32 cellular contexts compared by ENCODE assay signal in genomic region chr10:34150103-34150502, GRCh38.
"Had no signal": no experiment of that assay in that cellular context is flagged by ENCODE, and none has a peak within 500 bp of the region (broad histone marks: within the 10 kb centered on the region; RNA-seq: fewer than 3 reads in every experiment).

No MANE protein-coding gene starts in this region.

- H3K4me1 ChIP-seq: breast epithelium had no signal

- H3K9me3 Mint-ChIP-seq: activated CD4-positive, alpha-beta T cell treated with anti-CD3 and anti-CD28 coated beads, Interleukin-2, amount 10 ng/mL, durations not matched to agents 24 days and 14 days; activated CD8-positive, alpha-beta T cell treated with anti-CD3 and anti-CD28 coated beads for 36 hours had no signal

- H3K27ac Mint-ChIP-seq: activated CD4-positive, alpha-beta T cell treated with anti-CD3 and anti-CD28 coated beads, Interleukin-2, amount 10 ng/mL, durations not matched to agents 24 days and 14 days; activated CD8-positive, alpha-beta T cell treated with anti-CD3 and anti-CD28 coated beads for 36 hours; activated naive CD8-positive, alpha-beta T cell treated with anti-CD3 and anti-CD28 coated beads for 36 hours; activated T-cell treated with anti-CD3 and anti-CD28 coated beads, Interleukin-2, amount 50 U/mL, for 72 hours; activated T-helper 17 cell treated with anti-CD3 and anti-CD28 coated beads, Interleukin-2, amount 50 U/mL, for 72 hours had no signal

- H3K4me3 Mint-ChIP-seq: activated CD4-positive, alpha-beta T cell treated with anti-CD3 and anti-CD28 coated beads, Interleukin-2, amount 10 ng/mL, durations not matched to agents 24 days and 14 days; activated CD8-positive, alpha-beta T cell treated with anti-CD3 and anti-CD28 coated beads for 36 hours; activated naive CD8-positive, alpha-beta T cell treated with anti-CD3 and anti-CD28 coated beads for 36 hours; activated T-cell treated with anti-CD3 and anti-CD28 coated beads, Interleukin-2, amount 50 U/mL, for 72 hours; activated T-helper 17 cell treated with anti-CD3 and anti-CD28 coated beads, Interleukin-2, amount 50 U/mL, for 72 hours had no signal

- FAIRE-seq: astrocyte, TTC549 had no signal

- H3K27me3 Mint-ChIP-seq: activated CD8-positive, alpha-beta T cell treated with anti-CD3 and anti-CD28 coated beads for 36 hours had no signal

- H3K9me3 ChIP-seq: body of pancreas, breast epithelium had no signal

- H3K36me3 ChIP-seq: breast epithelium had no signal

- H3K9ac ChIP-seq: KMS-11 had no signal

- H3K36me3 Mint-ChIP-seq: activated naive CD8-positive, alpha-beta T cell treated with anti-CD3 and anti-CD28 coated beads for 36 hours had no signal

- H3K4me1 Mint-ChIP-seq: activated CD4-positive, alpha-beta T cell treated with anti-CD3 and anti-CD28 coated beads, Interleukin-2, amount 10 ng/mL, durations not matched to agents 24 days and 14 days; activated naive CD8-positive, alpha-beta T cell treated with anti-CD3 and anti-CD28 coated beads for 36 hours; activated T-helper 17 cell treated with anti-CD3 and anti-CD28 coated beads, Interleukin-2, amount 50 U/mL, for 72 hours had no signal

- ATAC-seq: activated CD8-positive, alpha-beta T cell treated with anti-CD3 and anti-CD28 coated beads for 36 hours; activated T-cell treated with anti-CD3 and anti-CD28 coated beads, Interleukin-2, amount 50 U/mL, for 72 hours; activated T-helper 17 cell treated with anti-CD3 and anti-CD28 coated beads, Interleukin-2, amount 50 U/mL, for 72 hours; body of pancreas had no signal

- H3K27ac ChIP-seq: body of pancreas, breast epithelium, coronary artery, KMS-11 had no signal

- H3K4me2 ChIP-seq: KMS-11 had no signal

- H3K4me3 ChIP-seq: body of pancreas, breast epithelium, coronary artery had no signal

- DNase-seq: activated CD4-positive, alpha-beta T cell treated with anti-CD3 and anti-CD28 coated beads, Interleukin-2, amount 10 ng/mL, durations not matched to agents 24 days and 14 days; activated CD4-positive, alpha-beta T cell treated with anti-CD3 and anti-CD28 coated beads, Interleukin-2, amount 50 U/mL, for 4 hours; activated CD8-positive, alpha-beta T cell treated with anti-CD3 and anti-CD28 coated beads for 36 hours; activated effector memory CD4-positive, alpha-beta T cell treated with anti-CD3 and anti-CD28 coated beads, Interleukin-2, amount 50 U/mL, for 16 hours; activated naive CD4-positive, alpha-beta T cell; activated naive CD4-positive, alpha-beta T cell treated with anti-CD3 and anti-CD28 coated beads, Interleukin-2, amount 50 U/mL, for 16 hours; activated naive CD8-positive, alpha-beta T cell treated with anti-CD3 and anti-CD28 coated beads for 36 hours; activated T-cell treated with anti-CD3 and anti-CD28 coated beads, Interleukin-2, amount 50 U/mL, for 1 hour; activated T-cell treated with anti-CD3 and anti-CD28 coated beads, Interleukin-2, amount 50 U/mL, for 72 hours; amygdala; body of pancreas; MM.1S; NCI-H1092; NCI-H1436 treated with DMSO at 0.1 percent for 48 hours; NCI-H1694 treated with DMSO at 0.1 percent for 48 hours; NCI-H2029; NCI-H2171 treated with DMSO at 0.1 percent for 48 hours; NCI-H2227 treated with DMSO at 0.1 percent for 48 hours; NCI-H446; NCI-H524 treated with DMSO at 0.1 percent for 48 hours; OCI-M1; Right ventricle myocardium superior; SW 1271; T-helper 1 cell; T-helper 2 cell; T-helper 9 cell had no signal

- H3K27me3 ChIP-seq: body of pancreas, breast epithelium had no signal
